ENCODE assay signal across 8 cellular contexts in genomic region chr3:51994530-51994929, GRCh38. TPM values are rescaled to one million over a fixed set of nuclear protein-coding genes. Genes with fewer than 3 reads are reported as not detected.
DNase-seq lines count a peak whose midpoint lies in the region; ATAC-seq and TF ChIP-seq lines count a peak whose summit lies in the region.

No MANE protein-coding gene starts in this region.

- peak overlapping the region; percentile 85 to 92 for H3K27ac ChIP-seq in tibial artery

- DNase-seq in activated T-cell treated with anti-CD3 and anti-CD28 coated beads, Interleukin-2, amount 50 U/mL, for 4 hours: no peak
- DNase-seq in activated T-cell treated with anti-CD3 and anti-CD28 coated beads for 4 hours (no peak), immature natural killer cell (no peak), tibial artery (no peak), epidermal melanocyte (ENCODE audit: insufficient read length, low spot score) (no peak), hippocampal formation (lab: John Stamatoyannopoulos, UW) (no peak)
- DNase-seq in activated naive CD8-positive, alpha-beta T cell treated with anti-CD3 and anti-CD28 coated beads, Interleukin-2, amount 50 U/mL, for 24 hours: no peak
- no peak for DNase-seq in effector CD4-positive, alpha-beta T cell

- H3K36me3 ChIP-seq in tibial artery: peaks cover 14 to 42% (median 36%) of the 10 kb centered on the region in 3 donors

- peak overlapping the region; percentile 99 for H3K4me3 Mint-ChIP-seq in activated T-cell treated with anti-CD3 and anti-CD28 coated beads, Interleukin-2, amount 50 U/mL, for 4 hours
- H3K4me3 Mint-ChIP-seq in activated naive CD8-positive, alpha-beta T cell treated with anti-CD3 and anti-CD28 coated beads, Interleukin-2, amount 50 U/mL, for 24 hours: peak overlapping the region; percentile 100
- peak overlapping the region; percentile 100 for H3K4me3 Mint-ChIP-seq in immature natural killer cell

- no peaks in the 10 kb centered on the region for H3K9me3 ChIP-seq in tibial artery

- no peak for TF ChIP-seq CTCF in tibial artery (IDR thresholded peaks at IDR 0.05)

- no peak for ATAC-seq in activated T-cell treated with anti-CD3 and anti-CD28 coated beads, Interleukin-2, amount 50 U/mL, for 4 hours
- no peak for ATAC-seq in activated naive CD8-positive, alpha-beta T cell treated with anti-CD3 and anti-CD28 coated beads, Interleukin-2, amount 50 U/mL, for 24 hours

- H3K4me1 Mint-ChIP-seq in activated T-cell treated with anti-CD3 and anti-CD28 coated beads, Interleukin-2, amount 50 U/mL, for 4 hours (ENCODE audit: low read depth): peaks cover 30% of the 10 kb centered on the region
- H3K4me1 Mint-ChIP-seq in activated naive CD8-positive, alpha-beta T cell treated with anti-CD3 and anti-CD28 coated beads, Interleukin-2, amount 50 U/mL, for 24 hours: peaks cover 38% of the 10 kb centered on the region
- peaks cover 36 to 39% of the 10 kb centered on the region in 2 donors for H3K4me1 Mint-ChIP-seq in immature natural killer cell

- no peaks in the 10 kb centered on the region for H3K27me3 Mint-ChIP-seq in activated T-cell treated with anti-CD3 and anti-CD28 coated beads, Interleukin-2, amount 50 U/mL, for 4 hours (ENCODE audit: low read depth)
- H3K27me3 Mint-ChIP-seq in activated naive CD8-positive, alpha-beta T cell treated with anti-CD3 and anti-CD28 coated beads, Interleukin-2, amount 50 U/mL, for 24 hours: no peaks in the 10 kb centered on the region
- peaks cover 3 to 4% (median 4%) of the 10 kb centered on the region in 3 donors for H3K27me3 Mint-ChIP-seq in immature natural killer cell (ENCODE audit: low read depth in 3 of 3)

- peak overlapping the region; percentile 100 for H3K27ac Mint-ChIP-seq in activated naive CD8-positive, alpha-beta T cell treated with anti-CD3 and anti-CD28 coated beads, Interleukin-2, amount 50 U/mL, for 24 hours
- peak overlapping the region; percentile 96 to 100 (median 99) for H3K27ac Mint-ChIP-seq in immature natural killer cell

- H3K36me3 Mint-ChIP-seq in activated T-cell treated with anti-CD3 and anti-CD28 coated beads, Interleukin-2, amount 50 U/mL, for 4 hours (ENCODE audit: insufficient read depth): peaks cover 37% of the 10 kb centered on the region
- H3K36me3 Mint-ChIP-seq in activated naive CD8-positive, alpha-beta T cell treated with anti-CD3 and anti-CD28 coated beads, Interleukin-2, amount 50 U/mL, for 24 hours (ENCODE audit: low read depth): peaks cover 41% of the 10 kb centered on the region
- peaks cover 0 to 17% (median 0%) of the 10 kb centered on the region in 3 donors for H3K36me3 Mint-ChIP-seq in immature natural killer cell

- peak overlapping the region in 1 of 2 donors; percentile 92 for H3K4me3 ChIP-seq in tibial artery

- peaks cover 0 to 27% (median 21%) of the 10 kb centered on the region in 4 donors for H3K4me1 ChIP-seq in tibial artery

- no peaks in the 10 kb centered on the region for H3K9me3 Mint-ChIP-seq in activated T-cell treated with anti-CD3 and anti-CD28 coated beads, Interleukin-2, amount 50 U/mL, for 4 hours
- H3K9me3 Mint-ChIP-seq in activated naive CD8-positive, alpha-beta T cell treated with anti-CD3 and anti-CD28 coated beads, Interleukin-2, amount 50 U/mL, for 24 hours: no peaks in the 10 kb centered on the region
- no peaks in the 10 kb centered on the region for H3K9me3 Mint-ChIP-seq in immature natural killer cell

- H3K27me3 ChIP-seq in tibial artery: peaks cover 0 to 15% of the 10 kb centered on the region in 2 donors

- intact Hi-C loops in tibial artery (cut with DNase I; ENCODE audit: low total_unique reads): no loop called here

RNA-seq across cellular contexts. Expression of gene RPL29, which starts 1.2 kb away (rescaled TPM):
- total RNA-seq in activated T-cell treated with anti-CD3 and anti-CD28 coated beads, Interleukin-2, amount 50 U/mL, for 4 hours: 1,000 to 10,000 TPM; 1,732 to 1,841 (median 1,813) TPM
- polyA plus RNA-seq in immature natural killer cell: 1,000 to 10,000 TPM in 1 of 3 donors, 100 to 1,000 TPM in 2; 501 to 1,073 (median 800) TPM

RNA-seq across cellular contexts. Expression of gene ACY1, which starts 11.2 kb away (rescaled TPM):
- total RNA-seq in activated T-cell treated with anti-CD3 and anti-CD28 coated beads, Interleukin-2, amount 50 U/mL, for 4 hours: 10 to 100 TPM; 47.6 to 58.1 (median 55.9) TPM
- 10 to 100 TPM; 19.0 to 52.7 (median 23.8) TPM for polyA plus RNA-seq in immature natural killer cell

RNA-seq across cellular contexts. Expression of gene ABHD14A, which starts 19.7 kb away (rescaled TPM):
- 10 to 100 TPM; 11.8 to 19.7 (median 12.6) TPM for total RNA-seq in activated T-cell treated with anti-CD3 and anti-CD28 coated beads, Interleukin-2, amount 50 U/mL, for 4 hours
- polyA plus RNA-seq in immature natural killer cell: 100 to 1,000 TPM in 1 of 3 donors, 10 to 100 TPM in 2; 90.2 to 134 (median 97.6) TPM

RNA-seq across cellular contexts. Expression of gene ABHD14B, which starts 20.7 kb away (rescaled TPM):
- total RNA-seq in activated T-cell treated with anti-CD3 and anti-CD28 coated beads, Interleukin-2, amount 50 U/mL, for 4 hours: 10 to 100 TPM; 27.4 to 30.9 (median 28.5) TPM
- 10 to 100 TPM; 44.9 to 62.3 (median 51.6) TPM for polyA plus RNA-seq in immature natural killer cell

RNA-seq across cellular contexts. Expression of gene PCBP4, which starts 27.3 kb away (rescaled TPM):
- total RNA-seq in activated T-cell treated with anti-CD3 and anti-CD28 coated beads, Interleukin-2, amount 50 U/mL, for 4 hours: 10 to 100 TPM in 2 of 3 donors, 1 to 10 TPM in 1; 9.8 to 12.3 (median 10.4) TPM
- polyA plus RNA-seq in immature natural killer cell: 10 to 100 TPM in 1 of 3 donors, 1 to 10 TPM in 2; 7.2 to 12.7 (median 9.3) TPM
